In the genomic region with DNA sequence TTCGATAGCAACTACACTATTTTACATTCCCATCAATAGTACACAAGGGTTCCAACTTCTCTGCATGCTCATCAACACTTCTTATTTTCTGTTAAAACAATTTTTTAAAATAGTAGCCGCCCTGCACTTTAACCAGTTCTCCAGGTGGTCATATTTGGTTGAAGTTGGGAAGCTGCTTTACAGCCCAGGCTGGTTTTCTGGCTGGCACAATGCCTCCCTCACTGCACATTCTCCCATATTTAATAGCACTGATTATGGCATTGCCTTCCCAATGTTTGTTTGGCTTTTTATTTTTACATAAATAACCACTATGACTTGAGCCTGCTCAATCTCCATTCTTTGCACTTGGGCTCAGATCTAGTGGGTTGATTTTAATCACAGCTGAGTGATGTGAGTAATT, we compare ENCODE assay signal across 18 cellular contexts.
A peak's percentile ranks its signal among the peaks of the same experiment; 100 is the strongest.
DNase-seq lines count a peak whose midpoint lies in the region; ATAC-seq, FAIRE-seq and TF ChIP-seq lines count a peak whose summit lies in the region.
"Had no signal": no experiment of that assay in that cellular context is flagged by ENCODE, and none has a peak within 500 bp of the region (broad histone marks: within the 10 kb centered on the region; RNA-seq: fewer than 3 reads in every experiment).

No MANE protein-coding gene starts in this region.

- H3K27me3 ChIP-seq in HepG2 (ENCODE audit: control insufficient read depth in 1 of 2, insufficient read depth in 2 of 2, low read length in 2 of 2) = no peaks in the 10 kb centered on the region
- no peaks in the 10 kb centered on the region for H3K27me3 ChIP-seq in right lobe of liver
- no peaks in the 10 kb centered on the region for H3K27me3 ChIP-seq in left lung
- H3K27me3 ChIP-seq: BLaER1 had no signal

- CTCF ChIA-PET in HepG2 (lab: Yijun Ruan, JAX; ENCODE audit: low intra/inter-chr PET ratio, low total read pairs) = no interaction called here

- no TSS peak for BruUV-seq in HepG2 (replicated peaks; lab: Mats Ljungman, UMichigan)

- DNase-seq in HepG2 (ENCODE audit: low spot score) = no peak
- no peak for DNase-seq in right lobe of liver
- peak; percentile 41 for DNase-seq in astrocyte of the hippocampus (ENCODE audit: low read depth, low spot score)
- no peak for DNase-seq in epithelial cell of prostate (ENCODE audit: low read depth, low spot score)
- no peak for DNase-seq in stimulated activated effector memory CD8-positive, alpha-beta T cell treated with anti-CD3 and anti-CD28 coated beads, Interleukin-12 subunit alpha, Interleukin-12 subunit beta, amount 100 ng/mL, for 72 hours (ENCODE audit: low spot score in 2 of 2)
- no peak for DNase-seq in NCI-H345 treated with DMSO at 0.1 percent for 48 hours (lab: John Stamatoyannopoulos, UW; ENCODE audit: unreplicated experiment)
- DNase-seq in left lung = no peak
- no peak for DNase-seq in SKM-1 (lab: John Stamatoyannopoulos, UW; ENCODE audit: unreplicated experiment)
- DNase-seq: 8988T; CD4-positive, alpha-beta memory T cell; DMS153; DMS79; GDM1; H9 had no signal

- 98% methylated on average over 2 of the region's 2 CpGs for WGBS in HepG2 (ENCODE audit: low lambda C conversion rate)
- 95% methylated on average over 2 of the region's 2 CpGs for WGBS in right lobe of liver (ENCODE audit: insufficient coverage, low coverage, low lambda C conversion rate, missing lambda C conversion rate)

- H3K4me3 Mint-ChIP-seq in stimulated activated effector memory CD8-positive, alpha-beta T cell treated with anti-CD3 and anti-CD28 coated beads, Interleukin-12 subunit alpha, Interleukin-12 subunit beta, amount 100 ng/mL, for 72 hours = no peak overlapping the region
- H3K4me3 Mint-ChIP-seq: CD14-positive monocyte; CD4-positive, alpha-beta memory T cell; H9 had no signal

- H3K4me1 ChIP-seq in HepG2 (ENCODE audit: insufficient read depth, low read length) (peaks cover 77% of the 10 kb centered on the region), right lobe of liver (peaks cover 0 to 12% (median 5%) of the 10 kb centered on the region in 4 donors), left lung (no peaks in the 10 kb centered on the region)
- H3K4me1 ChIP-seq: BLaER1 had no signal

- no peak for FAIRE-seq in HepG2 (lab: Jason Lieb, UNC)
- FAIRE-seq: GM12878, H1 had no signal

- TF ChIP-seq CTCF in HepG2 (CRISPR knock-in tag; IDR thresholded peaks at IDR 0.05) = no peak
- no peak for TF ChIP-seq CTCF in right lobe of liver (IDR thresholded peaks at IDR 0.05)
- no peak for TF ChIP-seq CTCF in left lung (IDR thresholded peaks at IDR 0.05)

- no peak overlapping the region for H3K4me2 ChIP-seq in HepG2 (ENCODE audit: low read depth, low read length)
- H3K4me2 ChIP-seq: BLaER1 had no signal

- peaks cover 12% of the 10 kb centered on the region for H3K9me3 ChIP-seq in HepG2 (ENCODE audit: low read length)
- no peaks in the 10 kb centered on the region for H3K9me3 ChIP-seq in right lobe of liver
- no peaks in the 10 kb centered on the region for H3K9me3 ChIP-seq in left lung
- H3K9me3 ChIP-seq: BLaER1 had no signal

- intact Hi-C loops in HepG2 (cut with micrococcal nuclease; ENCODE audit: unreplicated experiment) = no loop called here
- intact Hi-C loops in right lobe of liver (cut with DNase I) = no loop called here
- intact Hi-C loops in left lung (cut with DNase I) = no loop called here

- H3K36me3 Mint-ChIP-seq in stimulated activated effector memory CD8-positive, alpha-beta T cell treated with anti-CD3 and anti-CD28 coated beads, Interleukin-12 subunit alpha, Interleukin-12 subunit beta, amount 100 ng/mL, for 72 hours = no peaks in the 10 kb centered on the region
- H3K36me3 Mint-ChIP-seq: CD14-positive monocyte; CD4-positive, alpha-beta memory T cell had no signal

- ATAC-seq in HepG2 (no peak), right lobe of liver (no peak), left lung (no peak)
- ATAC-seq in stimulated activated effector memory CD8-positive, alpha-beta T cell treated with anti-CD3 and anti-CD28 coated beads, Interleukin-12 subunit alpha, Interleukin-12 subunit beta, amount 100 ng/mL, for 72 hours = no peak
- ATAC-seq: GM12878 had no signal

- H3K4me3 ChIP-seq in HepG2 (replicated peaks in 1 of 3; ENCODE audit: insufficient read depth in 1 of 3, low read depth in 2 of 3, low read length in 3 of 3) = no peak overlapping the region
- no peak overlapping the region for H3K4me3 ChIP-seq in right lobe of liver
- no peak overlapping the region for H3K4me3 ChIP-seq in left lung
- H3K4me3 ChIP-seq: BLaER1, GM12878 had no signal

- TF ChIP-seq POLR2A in HepG2 (IDR thresholded peaks at IDR 0.05; ENCODE audit: insufficient read depth in 1 of 2, low read depth in 2 of 2, low read length in 2 of 2) = no peak
- TF ChIP-seq POLR2A in right lobe of liver (IDR thresholded peaks at IDR 0.05) = no peak

- H3K9me3 Mint-ChIP-seq in stimulated activated effector memory CD8-positive, alpha-beta T cell treated with anti-CD3 and anti-CD28 coated beads, Interleukin-12 subunit alpha, Interleukin-12 subunit beta, amount 100 ng/mL, for 72 hours = no peaks in the 10 kb centered on the region
- H3K9me3 Mint-ChIP-seq: CD4-positive, alpha-beta memory T cell had no signal

- H4K20me1 ChIP-seq in HepG2 (ENCODE audit: insufficient read depth, low read length) = no peaks in the 10 kb centered on the region
- H4K20me1 ChIP-seq: BLaER1 had no signal

- H2AFZ ChIP-seq in HepG2 (ENCODE audit: low read length) = no peak overlapping the region

- POLR2A ChIA-PET in HepG2 (lab: Yijun Ruan, JAX) = interaction anchor here (1.0 to 3.1 kb wide), 3 partner anchors 8 to 32 kb away, joined by 3 to 31 read pairs (median 13); no protein-coding TSS in a partner anchor

- H3K27ac ChIP-seq in HepG2 (ENCODE audit: extremely low read length, insufficient read depth, low read length) (peak overlapping the region; percentile 72), right lobe of liver (no peak overlapping the region), epithelial cell of prostate (peak overlapping the region; percentile 91), left lung (no peak overlapping the region)
- H3K27ac ChIP-seq: BLaER1 had no signal

- H3K36me3 ChIP-seq in HepG2 (replicated peaks in 1 of 2; ENCODE audit: control insufficient read depth in 1 of 2, insufficient read depth in 2 of 2, low read length in 2 of 2) = no peaks in the 10 kb centered on the region
- H3K36me3 ChIP-seq in right lobe of liver = no peaks in the 10 kb centered on the region
- H3K36me3 ChIP-seq in left lung = no peaks in the 10 kb centered on the region
- H3K36me3 ChIP-seq: BLaER1 had no signal

- no peaks in the 10 kb centered on the region for H3K4me1 Mint-ChIP-seq in stimulated activated effector memory CD8-positive, alpha-beta T cell treated with anti-CD3 and anti-CD28 coated beads, Interleukin-12 subunit alpha, Interleukin-12 subunit beta, amount 100 ng/mL, for 72 hours
- H3K4me1 Mint-ChIP-seq: CD14-positive monocyte; CD4-positive, alpha-beta memory T cell had no signal

- no peak for TF ChIP-seq RAD21 in HepG2 (CRISPR knock-in tag; IDR thresholded peaks at IDR 0.05)

- TF ChIP-seq EP300 in HepG2 (IDR thresholded peaks at IDR 0.05; ENCODE audit: low read depth in 2 of 2, low read length in 2 of 2) (no peak), HepG2 (CRISPR knock-in tag; IDR thresholded peaks at IDR 0.05; ENCODE audit: borderline replicate concordance) (no peak)

- peak overlapping the region; percentile 21 for H3K27ac Mint-ChIP-seq in stimulated activated effector memory CD8-positive, alpha-beta T cell treated with anti-CD3 and anti-CD28 coated beads, Interleukin-12 subunit alpha, Interleukin-12 subunit beta, amount 100 ng/mL, for 72 hours
- H3K27ac Mint-ChIP-seq: CD14-positive monocyte; CD4-positive, alpha-beta memory T cell had no signal

- in situ Hi-C loops in HepG2 (cut with HindIII; ENCODE audit: extremely low pct_ligation_motif_present, low pct_unique_long_range_greater_than_20kb) = no loop called here

- no peaks in the 10 kb centered on the region for H3K79me2 ChIP-seq in HepG2 (ENCODE audit: insufficient read depth, low read length)

- no peak overlapping the region for H3K9ac ChIP-seq in HepG2 (ENCODE audit: insufficient read depth, low read depth, low read length)
- H3K9ac ChIP-seq: BLaER1 had no signal

TF ChIP-seq in HepG2, 621 proteins besides CTCF, POLR2A, EP300 and RAD21 (continues in another document):
- TF ChIP-seq CC2D1A (CRISPR knock-in tag; IDR thresholded peaks at IDR 0.05) = no peak
- TF ChIP-seq HOMEZ (CRISPR knock-in tag; IDR thresholded peaks at IDR 0.05; ENCODE audit: low read depth) = 0 out of 2 replicates have a peak, but pooled peaks have one; percentile 4
- TF ChIP-seq, protein P1, sequence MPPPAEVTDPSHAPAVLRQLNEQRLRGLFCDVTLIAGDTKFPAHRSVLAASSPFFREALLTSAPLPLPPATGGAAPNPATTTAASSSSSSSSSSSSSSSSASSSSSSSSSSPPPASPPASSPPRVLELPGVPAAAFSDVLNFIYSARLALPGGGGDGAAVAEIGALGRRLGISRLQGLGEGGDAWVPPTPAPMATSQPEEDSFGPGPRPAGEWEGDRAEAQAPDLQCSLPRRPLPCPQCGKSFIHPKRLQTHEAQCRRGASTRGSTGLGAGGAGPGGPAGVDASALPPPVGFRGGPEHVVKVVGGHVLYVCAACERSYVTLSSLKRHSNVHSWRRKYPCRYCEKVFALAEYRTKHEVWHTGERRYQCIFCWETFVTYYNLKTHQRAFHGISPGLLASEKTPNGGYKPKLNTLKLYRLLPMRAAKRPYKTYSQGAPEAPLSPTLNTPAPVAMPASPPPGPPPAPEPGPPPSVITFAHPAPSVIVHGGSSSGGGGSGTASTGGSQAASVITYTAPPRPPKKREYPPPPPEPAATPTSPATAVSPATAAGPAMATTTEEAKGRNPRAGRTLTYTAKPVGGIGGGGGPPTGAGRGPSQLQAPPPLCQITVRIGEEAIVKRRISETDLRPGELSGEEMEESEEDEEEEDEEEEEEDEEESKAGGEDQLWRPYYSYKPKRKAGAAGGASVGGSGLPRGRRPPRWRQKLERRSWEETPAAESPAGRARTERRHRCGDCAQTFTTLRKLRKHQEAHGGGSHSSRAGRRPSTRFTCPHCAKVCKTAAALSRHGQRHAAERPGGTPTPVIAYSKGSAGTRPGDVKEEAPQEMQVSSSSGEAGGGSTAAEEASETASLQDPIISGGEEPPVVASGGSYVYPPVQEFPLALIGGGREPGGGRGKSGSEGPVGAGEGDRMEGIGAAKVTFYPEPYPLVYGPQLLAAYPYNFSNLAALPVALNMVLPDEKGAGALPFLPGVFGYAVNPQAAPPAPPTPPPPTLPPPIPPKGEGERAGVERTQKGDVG (CRISPR knock-in tag; IDR thresholded peaks at IDR 0.05; ENCODE audit: borderline replicate concordance) = no peak

Comparison
In these comparisons a context has a peak if more than half of its experiments do, and no peak if none do; other contexts are left out.
1. H3K27ac ChIP-seq: peak in HepG2 (single experiment) and epithelial cell of prostate (single experiment); none in right lobe of liver (0 of 3) and left lung (0 of 2).